ENCODE assay signal across 10 cellular contexts in genomic region chr19:35963514-35963913, GRCh38. TPM values are rescaled to one million over a fixed set of nuclear protein-coding genes. Genes with fewer than 3 reads are reported as not detected.
DNase-seq lines count a peak whose midpoint lies in the region; ATAC-seq and TF ChIP-seq lines count a peak whose summit lies in the region.
"Had no signal": no experiment of that assay in that cellular context is flagged by ENCODE, and none has a peak within 500 bp of the region (broad histone marks: within the 10 kb centered on the region; RNA-seq: fewer than 3 reads in every experiment).

No MANE protein-coding gene starts in this region.

- TF ChIP-seq POLR2A in heart left ventricle (IDR thresholded peaks at IDR 0.05): no peak

- H3K9me3 ChIP-seq in heart left ventricle: no peaks in the 10 kb centered on the region
- no peaks in the 10 kb centered on the region for H3K9me3 ChIP-seq in upper lobe of right lung

- H3K4me3 ChIP-seq in heart left ventricle (no peak overlapping the region), upper lobe of right lung (no peak overlapping the region)

- TF ChIP-seq CTCF in heart left ventricle (IDR thresholded peaks at IDR 0.05) (no peak), upper lobe of right lung (IDR thresholded peaks at IDR 0.05) (no peak)

- DNase-seq in heart left ventricle: peak in 2 of 5 donors; percentile 43 to 44
- DNase-seq in cardiac septum (ENCODE audit: low spot score): no peak
- peak; percentile 69 for DNase-seq in activated CD8-positive, alpha-beta memory T cell treated with anti-CD3 and anti-CD28 coated beads, Interleukin-2, amount 50 U/mL, for 48 hours
- DNase-seq in iPS-NIHi7 (ENCODE audit: extremely low spot score): peak; percentile 84
- DNase-seq in upper lobe of right lung: no peak
- DNase-seq in DMS79 treated with DMSO at 0.1 percent for 48 hours (lab: John Stamatoyannopoulos, UW): no peak
- DNase-seq: kidney had no signal

- intact Hi-C loops in heart left ventricle (cut with DNase I): no loop called here
- intact Hi-C loops in cardiac septum (cut with DNase I): no loop called here
- intact Hi-C loops in upper lobe of right lung (cut with DNase I): no loop called here

- H3K4me1 ChIP-seq in heart left ventricle: peaks cover 0 to 15% (median 1%) of the 10 kb centered on the region in 12 donors
- peaks cover 8% of the 10 kb centered on the region for H3K4me1 ChIP-seq in upper lobe of right lung

- H3K36me3 ChIP-seq in heart left ventricle (no peaks in the 10 kb centered on the region), upper lobe of right lung (no peaks in the 10 kb centered on the region)

- H3K27ac ChIP-seq in heart left ventricle (no peak overlapping the region), upper lobe of right lung (no peak overlapping the region)

- ATAC-seq in heart left ventricle (peak in 3 of 4 donors; percentile 44 to 65 (median 50)), upper lobe of right lung (peak; percentile 17), HG03097 (IDR thresholded peaks at IDR 0.05; ENCODE audit: low FRiP score, unreplicated experiment) (no peak), HG02973 (IDR thresholded peaks at IDR 0.05; ENCODE audit: unreplicated experiment) (no peak)
- ATAC-seq: CD8-positive, alpha-beta T cell had no signal

- peaks cover 17 to 53% (median 27%) of the 10 kb centered on the region in 9 donors for H3K27me3 ChIP-seq in heart left ventricle
- peaks cover 43% of the 10 kb centered on the region for H3K27me3 ChIP-seq in upper lobe of right lung

- 3 to 7% (median 4%) methylated on average over 9 of the region's 9 CpGs for WGBS in heart left ventricle, 4 donors

RNA-seq across cellular contexts. Expression of gene LRFN3, which starts 27.3 kb away (rescaled TPM):
- total RNA-seq in heart left ventricle: 10 to 100 TPM in 3 of 9 donors, 1 to 10 TPM in 6; 4.5 to 18.6 (median 8.5) TPM
- polyA plus RNA-seq in heart left ventricle: 10 to 100 TPM in 1 of 2 donors, 1 to 10 TPM in 1; 6.3 to 14.7 TPM
- 8.8 TPM for total RNA-seq in cardiac septum
- total RNA-seq in upper lobe of right lung: 10.5 TPM

RNA-seq across cellular contexts. Expression of gene SDHAF1, which starts 31.5 kb away (rescaled TPM):
- total RNA-seq in heart left ventricle (10 to 100 TPM in 8 of 9 donors, 1 to 10 TPM in 1; 9.7 to 41.8 (median 11.4) TPM), cardiac septum (11.0 TPM), upper lobe of right lung (14.2 TPM)
- polyA plus RNA-seq in heart left ventricle: 10 to 100 TPM in 1 of 2 donors, 1 to 10 TPM in 1; 9.8 to 18.5 TPM

RNA-seq across cellular contexts. Expression of gene SYNE4, which starts 45.1 kb away (rescaled TPM):
- total RNA-seq in heart left ventricle (under 1 TPM in 5 of 9 donors, not detected in 4; 0.12 to 0.50 (median 0.19) TPM), cardiac septum (0.13 TPM), upper lobe of right lung (8.1 TPM)
- polyA plus RNA-seq in heart left ventricle: under 1 TPM; 0.15 to 0.17 TPM

RNA-seq across cellular contexts. Expression of gene ALKBH6, which starts 50.5 kb away (rescaled TPM):
- total RNA-seq in heart left ventricle (10 to 100 TPM in 6 of 9 donors, 1 to 10 TPM in 3; 7.3 to 22.5 (median 11.5) TPM), cardiac septum (10.9 TPM), upper lobe of right lung (18.7 TPM)
- polyA plus RNA-seq in heart left ventricle: 10 to 100 TPM; 13.4 TPM

RNA-seq across cellular contexts. Expression of gene TYROBP, which starts 55.4 kb away (rescaled TPM):
- total RNA-seq in heart left ventricle (100 to 1,000 TPM in 2 of 9 donors, 10 to 100 TPM in 7; 12.6 to 237 (median 19.4) TPM), cardiac septum (16.9 TPM), upper lobe of right lung (367 TPM)
- polyA plus RNA-seq in heart left ventricle: 10 to 100 TPM; 17.1 to 42.7 TPM

Comparison
In these comparisons a context has a peak if more than half of its experiments do, and no peak if none do; other contexts are left out.
1. ATAC-seq: peak in heart left ventricle (3 of 4) and upper lobe of right lung (single experiment); none in HG03097 (single experiment) and HG02973 (single experiment).
2. DNase-seq: peak in activated CD8-positive, alpha-beta memory T cell treated with anti-CD3 and anti-CD28 coated beads, Interleukin-2, amount 50 U/mL, for 48 hours (single experiment) and iPS-NIHi7 (single experiment); none in cardiac septum (single experiment), upper lobe of right lung (single experiment) and DMS79 treated with DMSO at 0.1 percent for 48 hours (single experiment).